Comparison of ENCODE assay signal across 10 cellular contexts in the genomic region with DNA sequence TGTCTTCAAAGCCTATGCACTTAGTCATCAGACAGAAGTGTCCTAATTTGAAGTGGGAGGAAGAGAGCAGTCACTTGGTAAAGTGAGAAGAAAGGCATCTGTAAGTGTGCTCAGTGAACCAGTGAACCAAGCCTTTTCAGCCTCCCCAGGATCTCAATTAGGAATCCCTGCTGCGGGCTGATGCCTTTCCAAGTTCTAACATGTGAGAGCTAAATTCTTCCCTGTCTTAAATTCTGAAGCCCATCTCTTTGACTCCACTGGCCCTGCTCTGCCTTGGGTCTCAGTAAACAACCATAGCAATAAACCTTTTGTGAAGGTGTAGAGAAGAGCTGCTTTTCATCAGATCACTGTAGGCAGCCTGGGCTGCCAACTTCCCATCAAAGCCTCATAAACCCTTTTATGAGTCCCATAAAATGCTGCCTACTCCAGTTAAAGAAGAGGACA.
"Had no signal": no experiment of that assay in that cellular context is flagged by ENCODE, and none has a peak within 500 bp of the region (broad histone marks: within the 10 kb centered on the region; RNA-seq: fewer than 3 reads in every experiment).

No MANE protein-coding gene starts in this region.

- H3K27me3 ChIP-seq: neutrophil, tibial nerve had no signal

- H3K4me1 ChIP-seq: tibial nerve had no signal

- DNase-seq: activated CD4-positive, alpha-beta T cell treated with anti-CD3 and anti-CD28 coated beads, Interleukin-2, amount 50 U/mL, for 48 hours; activated CD4-positive, CD25-positive, alpha-beta regulatory T cell treated with anti-CD3 and anti-CD28 coated beads, Interleukin-2, amount 50 U/mL, for 72 hours; activated CD8-positive, alpha-beta memory T cell treated with anti-CD3 and anti-CD28 coated beads, Interleukin-2, amount 10 ng/mL, durations not matched to agents 7 days and 5 days; activated effector memory CD4-positive, alpha-beta T cell treated with Interleukin-2 at 50 U/mL for 16 hours; activated T-cell treated with anti-CD3 and anti-CD28 coated beads, Interleukin-2, amount 50 U/mL, for 24 hours; amniotic stem cell; glutamatergic neuron; right cardiac atrium had no signal

- H3K9me3 ChIP-seq: neutrophil had no signal

- H3K4me3 ChIP-seq: tibial nerve had no signal

- H3K27ac ChIP-seq: neutrophil, tibial nerve had no signal

- H3K36me3 ChIP-seq: neutrophil, tibial nerve had no signal
